ENCODE assay signal across 1 cellular context in genomic region chr4:156970501-156971167, GRCh38.
A peak's percentile ranks its signal among the peaks of the same experiment; 100 is the strongest.
TF ChIP-seq lines count a peak whose summit lies in the region.

No MANE protein-coding gene starts in this region.

TF ChIP-seq in HepG2, 621 proteins besides CTCF, POLR2A, EP300 and RAD21 (continued from another document):
- TF ChIP-seq ZNF501 (CRISPR knock-in tag; IDR thresholded peaks at IDR 0.05) (peak; percentile 55; the same call in 1 of the 2 replicates), ZNF567 (CRISPR knock-in tag; IDR thresholded peaks at IDR 0.05; ENCODE audit: borderline replicate concordance) (no peak), GPBP1L1 (CRISPR knock-in tag; IDR thresholded peaks at IDR 0.05) (no peak), IRF1 (CRISPR knock-in tag; IDR thresholded peaks at IDR 0.05; ENCODE audit: low read depth) (no peak), HMGXB4 (CRISPR knock-in tag; IDR thresholded peaks at IDR 0.05; ENCODE audit: borderline replicate concordance in 1 of 2, low read depth in 1 of 2) (peak; percentile 22 to 60; a peak in 3 of 4 replicates), BCLAF1 (IDR thresholded peaks at IDR 0.05) (no peak), PPARG (CRISPR knock-in tag; conservative IDR thresholded peaks at IDR 0.05) (no peak), MXD3 (CRISPR knock-in tag; IDR thresholded peaks at IDR 0.05) (no peak), ZNF263 (CRISPR knock-in tag; IDR thresholded peaks at IDR 0.05) (0 out of 2 replicates have a peak, but pooled peaks have one; percentile 8), AKAP8 (CRISPR knock-in tag; IDR thresholded peaks at IDR 0.05) (no peak)
